In genomic region chr17:75749545-75750389, GRCh38 we compare ENCODE assay signal across 1 cellular context.
TF ChIP-seq lines count a peak whose summit lies in the region.

No MANE protein-coding gene starts in this region.

TF ChIP-seq in K562, 482 proteins besides CTCF, POLR2A, EP300 and RAD21 (continued from another document and continues in another):
- TF ChIP-seq ZNF431 (CRISPR knock-in tag; IDR thresholded peaks at IDR 0.05): no peak
- TF ChIP-seq, protein P1, sequence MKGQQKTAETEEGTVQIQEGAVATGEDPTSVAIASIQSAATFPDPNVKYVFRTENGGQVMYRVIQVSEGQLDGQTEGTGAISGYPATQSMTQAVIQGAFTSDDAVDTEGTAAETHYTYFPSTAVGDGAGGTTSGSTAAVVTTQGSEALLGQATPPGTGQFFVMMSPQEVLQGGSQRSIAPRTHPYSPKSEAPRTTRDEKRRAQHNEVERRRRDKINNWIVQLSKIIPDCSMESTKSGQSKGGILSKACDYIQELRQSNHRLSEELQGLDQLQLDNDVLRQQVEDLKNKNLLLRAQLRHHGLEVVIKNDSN (CRISPR knock-in tag; IDR thresholded peaks at IDR 0.05): no peak
- TF ChIP-seq ZBTB11 (CRISPR knock-in tag; IDR thresholded peaks at IDR 0.05): no peak
- TF ChIP-seq NR0B1 (IDR thresholded peaks at IDR 0.05; ENCODE audit: partially characterized antibody): no peak
- no peak for TF ChIP-seq MITF (IDR thresholded peaks at IDR 0.05)
- TF ChIP-seq, protein P2, sequence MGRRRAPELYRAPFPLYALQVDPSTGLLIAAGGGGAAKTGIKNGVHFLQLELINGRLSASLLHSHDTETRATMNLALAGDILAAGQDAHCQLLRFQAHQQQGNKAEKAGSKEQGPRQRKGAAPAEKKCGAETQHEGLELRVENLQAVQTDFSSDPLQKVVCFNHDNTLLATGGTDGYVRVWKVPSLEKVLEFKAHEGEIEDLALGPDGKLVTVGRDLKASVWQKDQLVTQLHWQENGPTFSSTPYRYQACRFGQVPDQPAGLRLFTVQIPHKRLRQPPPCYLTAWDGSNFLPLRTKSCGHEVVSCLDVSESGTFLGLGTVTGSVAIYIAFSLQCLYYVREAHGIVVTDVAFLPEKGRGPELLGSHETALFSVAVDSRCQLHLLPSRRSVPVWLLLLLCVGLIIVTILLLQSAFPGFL (CRISPR knock-in tag; IDR thresholded peaks at IDR 0.05): no peak
- TF ChIP-seq, protein P3, sequence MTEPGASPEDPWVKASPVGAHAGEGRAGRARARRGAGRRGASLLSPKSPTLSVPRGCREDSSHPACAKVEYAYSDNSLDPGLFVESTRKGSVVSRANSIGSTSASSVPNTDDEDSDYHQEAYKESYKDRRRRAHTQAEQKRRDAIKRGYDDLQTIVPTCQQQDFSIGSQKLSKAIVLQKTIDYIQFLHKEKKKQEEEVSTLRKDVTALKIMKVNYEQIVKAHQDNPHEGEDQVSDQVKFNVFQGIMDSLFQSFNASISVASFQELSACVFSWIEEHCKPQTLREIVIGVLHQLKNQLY (CRISPR knock-in tag; conservative IDR thresholded peaks at IDR 0.05): no peak
- TF ChIP-seq ZNF121 (CRISPR knock-in tag; conservative IDR thresholded peaks at IDR 0.05): no peak
- no peak for TF ChIP-seq FIP1L1 (IDR thresholded peaks at IDR 0.05; ENCODE audit: low read depth, low read length, poor library complexity, severe bottlenecking)
- TF ChIP-seq, protein P4, sequence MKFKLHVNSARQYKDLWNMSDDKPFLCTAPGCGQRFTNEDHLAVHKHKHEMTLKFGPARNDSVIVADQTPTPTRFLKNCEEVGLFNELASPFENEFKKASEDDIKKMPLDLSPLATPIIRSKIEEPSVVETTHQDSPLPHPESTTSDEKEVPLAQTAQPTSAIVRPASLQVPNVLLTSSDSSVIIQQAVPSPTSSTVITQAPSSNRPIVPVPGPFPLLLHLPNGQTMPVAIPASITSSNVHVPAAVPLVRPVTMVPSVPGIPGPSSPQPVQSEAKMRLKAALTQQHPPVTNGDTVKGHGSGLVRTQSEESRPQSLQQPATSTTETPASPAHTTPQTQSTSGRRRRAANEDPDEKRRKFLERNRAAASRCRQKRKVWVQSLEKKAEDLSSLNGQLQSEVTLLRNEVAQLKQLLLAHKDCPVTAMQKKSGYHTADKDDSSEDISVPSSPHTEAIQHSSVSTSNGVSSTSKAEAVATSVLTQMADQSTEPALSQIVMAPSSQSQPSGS (CRISPR knock-in tag; IDR thresholded peaks at IDR 0.05): no peak
- no peak for TF ChIP-seq PHTF2 (CRISPR knock-in tag; IDR thresholded peaks at IDR 0.05)
- no peak for TF ChIP-seq POLR2AphosphoS5 (IDR thresholded peaks at IDR 0.05; ENCODE audit: control insufficient read depth, insufficient read depth, low read depth, low read length)
- no peak for TF ChIP-seq ATF1 (CRISPR knock-in tag; IDR thresholded peaks at IDR 0.05)
- TF ChIP-seq ATF1 (tag; IDR thresholded peaks at IDR 0.05): no peak
- TF ChIP-seq KDM2B (CRISPR knock-in tag; IDR thresholded peaks at IDR 0.05): 0 out of 2 replicates have a peak, but pooled peaks have one; percentile 40
- TF ChIP-seq ZNF12 (CRISPR knock-in tag; IDR thresholded peaks at IDR 0.05): no peak
- no peak for TF ChIP-seq PRPF4 (IDR thresholded peaks at IDR 0.05; ENCODE audit: insufficient read depth, low read depth, low read length, poor library complexity, severe bottlenecking)
- no peak for TF ChIP-seq HDAC3 (IDR thresholded peaks at IDR 0.05; ENCODE audit: borderline replicate concordance, partially characterized antibody)
- peak; percentile 62 for TF ChIP-seq CTCFL (IDR thresholded peaks at IDR 0.05; ENCODE audit: borderline replicate concordance, insufficient read depth, low read depth, low read length, poor library complexity, severe bottlenecking)
- no peak for TF ChIP-seq ARHGAP35 (IDR thresholded peaks at IDR 0.05; ENCODE audit: partially characterized antibody)
- no peak for TF ChIP-seq CBX5 (IDR thresholded peaks at IDR 0.05; ENCODE audit: borderline replicate concordance, low read depth)
- TF ChIP-seq, protein P5, sequence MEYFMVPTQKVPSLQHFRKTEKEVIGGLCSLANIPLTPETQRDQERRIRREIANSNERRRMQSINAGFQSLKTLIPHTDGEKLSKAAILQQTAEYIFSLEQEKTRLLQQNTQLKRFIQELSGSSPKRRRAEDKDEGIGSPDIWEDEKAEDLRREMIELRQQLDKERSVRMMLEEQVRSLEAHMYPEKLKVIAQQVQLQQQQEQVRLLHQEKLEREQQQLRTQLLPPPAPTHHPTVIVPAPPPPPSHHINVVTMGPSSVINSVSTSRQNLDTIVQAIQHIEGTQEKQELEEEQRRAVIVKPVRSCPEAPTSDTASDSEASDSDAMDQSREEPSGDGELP (CRISPR knock-in tag; IDR thresholded peaks at IDR 0.05; ENCODE audit: borderline replicate concordance): peak; percentile 49; the same call in 1 of the 2 replicates
- no peak for TF ChIP-seq KDM1A (IDR thresholded peaks at IDR 0.05)
- TF ChIP-seq, protein P6, sequence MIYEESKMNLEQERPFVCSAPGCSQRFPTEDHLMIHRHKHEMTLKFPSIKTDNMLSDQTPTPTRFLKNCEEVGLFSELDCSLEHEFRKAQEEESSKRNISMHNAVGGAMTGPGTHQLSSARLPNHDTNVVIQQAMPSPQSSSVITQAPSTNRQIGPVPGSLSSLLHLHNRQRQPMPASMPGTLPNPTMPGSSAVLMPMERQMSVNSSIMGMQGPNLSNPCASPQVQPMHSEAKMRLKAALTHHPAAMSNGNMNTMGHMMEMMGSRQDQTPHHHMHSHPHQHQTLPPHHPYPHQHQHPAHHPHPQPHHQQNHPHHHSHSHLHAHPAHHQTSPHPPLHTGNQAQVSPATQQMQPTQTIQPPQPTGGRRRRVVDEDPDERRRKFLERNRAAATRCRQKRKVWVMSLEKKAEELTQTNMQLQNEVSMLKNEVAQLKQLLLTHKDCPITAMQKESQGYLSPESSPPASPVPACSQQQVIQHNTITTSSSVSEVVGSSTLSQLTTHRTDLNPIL (CRISPR knock-in tag; IDR thresholded peaks at IDR 0.05): no peak
- no peak for TF ChIP-seq RBM14 (IDR thresholded peaks at IDR 0.05; ENCODE audit: borderline replicate concordance, insufficient read depth, low read depth, low read length)
- TF ChIP-seq, protein P7, sequence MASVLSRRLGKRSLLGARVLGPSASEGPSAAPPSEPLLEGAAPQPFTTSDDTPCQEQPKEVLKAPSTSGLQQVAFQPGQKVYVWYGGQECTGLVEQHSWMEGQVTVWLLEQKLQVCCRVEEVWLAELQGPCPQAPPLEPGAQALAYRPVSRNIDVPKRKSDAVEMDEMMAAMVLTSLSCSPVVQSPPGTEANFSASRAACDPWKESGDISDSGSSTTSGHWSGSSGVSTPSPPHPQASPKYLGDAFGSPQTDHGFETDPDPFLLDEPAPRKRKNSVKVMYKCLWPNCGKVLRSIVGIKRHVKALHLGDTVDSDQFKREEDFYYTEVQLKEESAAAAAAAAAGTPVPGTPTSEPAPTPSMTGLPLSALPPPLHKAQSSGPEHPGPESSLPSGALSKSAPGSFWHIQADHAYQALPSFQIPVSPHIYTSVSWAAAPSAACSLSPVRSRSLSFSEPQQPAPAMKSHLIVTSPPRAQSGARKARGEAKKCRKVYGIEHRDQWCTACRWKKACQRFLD (CRISPR knock-in tag; IDR thresholded peaks at IDR 0.05): no peak
- no peak for TF ChIP-seq YY1 (IDR thresholded peaks at IDR 0.05; ENCODE audit: borderline replicate concordance in 1 of 3, control insufficient read depth in 1 of 3, extremely low read depth in 1 of 3, insufficient read depth in 3 of 3, insufficient read length in 1 of 3, insufficient replicate concordance in 2 of 3, low read depth in 1 of 3, low read length in 2 of 3)
- no peak for TF ChIP-seq HOXB6 (CRISPR knock-in tag; IDR thresholded peaks at IDR 0.05; ENCODE audit: borderline replicate concordance)
- TF ChIP-seq CXXC5 (CRISPR knock-in tag; IDR thresholded peaks at IDR 0.05): 0 out of 2 replicates have a peak, but pooled peaks have one; percentile 19
- TF ChIP-seq SOX6 (IDR thresholded peaks at IDR 0.05): no peak
- TF ChIP-seq, protein P8, sequence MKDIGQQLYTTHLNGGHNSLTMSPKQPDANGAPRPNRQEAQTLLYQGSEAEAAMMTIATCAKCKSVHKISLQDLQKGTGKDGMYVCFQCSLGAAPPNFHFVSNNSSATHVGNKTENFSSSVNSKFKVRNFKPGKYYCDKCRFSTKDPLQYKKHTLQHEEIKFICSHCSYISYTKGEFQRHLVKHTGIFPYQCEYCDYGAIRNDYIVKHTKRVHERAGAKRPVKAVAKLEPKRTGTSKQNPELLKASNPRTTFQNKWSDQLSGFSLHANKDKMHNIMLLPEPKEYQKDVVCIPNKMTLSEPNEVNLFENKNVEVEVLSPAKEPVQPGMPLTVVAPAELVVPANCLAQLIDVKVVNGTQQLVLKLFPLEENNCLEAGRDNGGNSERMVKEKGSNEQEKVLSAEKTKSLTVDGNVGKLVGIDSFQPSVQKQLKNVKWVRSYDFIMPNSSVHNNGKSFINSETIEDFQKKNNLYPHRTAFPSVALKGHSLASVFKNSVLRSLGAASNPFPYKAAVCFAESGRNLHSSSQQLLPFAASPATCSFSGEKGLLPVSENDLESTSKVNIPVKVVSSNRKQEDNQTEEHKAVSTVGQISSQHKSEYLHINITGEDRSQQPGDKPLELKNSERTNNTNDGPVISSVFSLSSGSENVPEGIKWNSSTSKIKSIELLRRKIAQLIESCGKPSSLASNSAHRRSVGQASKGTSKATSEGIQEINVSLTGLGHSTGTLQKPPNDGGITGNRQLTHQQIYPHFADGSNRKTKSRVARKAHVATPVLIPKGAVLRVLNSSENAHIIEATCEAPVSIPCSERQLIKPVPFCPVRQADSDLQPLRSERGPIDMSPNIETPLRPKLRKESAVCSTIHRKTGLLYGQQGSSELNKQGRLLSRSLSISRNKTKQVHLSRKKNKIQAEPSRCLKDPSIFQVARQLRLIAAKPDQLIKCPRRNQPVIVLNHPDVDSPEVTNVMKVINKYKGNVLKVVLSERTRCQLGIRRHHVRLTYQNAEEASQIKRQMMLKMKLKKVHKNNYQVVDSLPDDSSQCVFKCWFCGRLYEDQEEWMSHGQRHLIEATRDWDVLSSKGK (CRISPR knock-in tag; IDR thresholded peaks at IDR 0.05): no peak
- no peak for TF ChIP-seq PTRF (tag; IDR thresholded peaks at IDR 0.05)
- TF ChIP-seq ZNF780A (CRISPR knock-in tag; IDR thresholded peaks at IDR 0.05): no peak
- TF ChIP-seq HDGF (IDR thresholded peaks at IDR 0.05): no peak
